23 cellular contexts compared by ENCODE assay signal in the genomic region with DNA sequence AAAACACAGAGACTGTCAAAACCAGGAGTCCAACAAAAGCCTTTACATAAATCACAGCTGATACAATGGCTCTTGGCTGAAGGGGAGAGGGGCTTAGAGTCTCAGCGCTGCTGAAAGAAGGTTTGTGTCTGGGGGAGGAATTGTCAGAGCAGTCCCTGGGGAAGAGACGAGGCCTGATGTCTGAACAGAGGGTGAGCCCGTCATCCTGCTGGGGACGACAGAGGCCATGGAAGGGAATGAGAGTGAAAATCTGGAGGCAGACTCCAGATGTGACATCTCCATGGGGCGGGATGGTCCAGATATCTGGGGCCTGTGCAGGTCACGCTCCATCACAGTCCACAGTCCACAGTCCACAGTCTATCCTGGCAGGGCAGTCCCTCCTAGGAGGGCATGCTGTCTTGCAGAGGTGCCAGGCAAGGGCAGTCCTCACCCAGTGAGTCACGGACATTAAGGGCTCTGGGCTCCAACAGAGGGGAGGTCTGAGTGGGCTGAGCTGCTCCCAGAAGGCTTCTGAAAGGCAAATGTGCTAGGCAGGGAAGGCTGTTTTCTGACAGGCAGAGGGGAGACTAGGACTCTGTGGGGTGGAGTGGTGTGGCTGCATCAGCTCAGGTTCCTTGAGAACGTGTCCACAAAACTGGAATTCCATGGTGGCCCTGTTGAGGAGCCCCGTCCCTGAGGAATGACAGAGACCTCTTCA.
A peak's percentile ranks its signal among the peaks of the same experiment; 100 is the strongest.
DNase-seq lines count a peak whose midpoint lies in the region; ATAC-seq and TF ChIP-seq lines count a peak whose summit lies in the region.
"Had no signal": no experiment of that assay in that cellular context is flagged by ENCODE, and none has a peak within 500 bp of the region (broad histone marks: within the 10 kb centered on the region; RNA-seq: fewer than 3 reads in every experiment).

No MANE protein-coding gene starts in this region.

- no peak overlapping the region for H3K27ac ChIP-seq in upper lobe of right lung
- H3K27ac ChIP-seq: ascending aorta, foreskin keratinocyte, hepatocyte, uterus had no signal

- H3K4me3 Mint-ChIP-seq in stimulated activated naive CD8-positive, alpha-beta T cell treated with anti-CD3 and anti-CD28 coated beads, Interleukin-15, amount 100 ng/mL, for 72 hours, result no peak overlapping the region
- peak overlapping the region; percentile 58 for H3K4me3 Mint-ChIP-seq in nephron progenitor cell
- H3K4me3 Mint-ChIP-seq: activated CD4-positive, alpha-beta T cell treated with anti-CD3 and anti-CD28 coated beads for 36 hours; IgD-negative memory B cell had no signal

- H3K4me1 ChIP-seq in upper lobe of right lung, result no peaks in the 10 kb centered on the region
- H3K4me1 ChIP-seq: ascending aorta, foreskin keratinocyte, uterus had no signal

- DNase-seq in stimulated activated naive CD8-positive, alpha-beta T cell treated with anti-CD3 and anti-CD28 coated beads, Interleukin-15, amount 100 ng/mL, for 72 hours, result no peak
- DNase-seq in stimulated activated naive CD8-positive, alpha-beta T cell treated with anti-CD3 and anti-CD28 coated beads, Interleukin-15, Interleukin-2, amounts not matched to agents 100 U/mL and 50 U/mL, for 24 hours, result no peak
- DNase-seq in ecto neural progenitor cell (ENCODE audit: low spot score) (peak; percentile 67), nephron progenitor cell (peak; percentile 35), upper lobe of right lung (no peak), cerebellar nuclear complex (lab: John Stamatoyannopoulos, UW) (no peak), NOMO-1 treated with dmso at 0.1 percent for 144 hours (lab: John Stamatoyannopoulos, UW; ENCODE audit: unreplicated experiment) (no peak)
- DNase-seq: activated CD4-positive, alpha-beta T cell treated with anti-CD3 and anti-CD28 coated beads for 36 hours; activated naive CD4-positive, alpha-beta T cell treated with anti-CD3 and anti-CD28 coated beads, Interleukin-2, amount 50 U/mL, for 16 hours; COR-L47; effector CD4-positive, alpha-beta T cell; erythroblast; foreskin keratinocyte; NCI-H1436; NCI-H69; occipital lobe; stimulated activated CD8-positive, alpha-beta memory T cell treated with anti-CD3 and anti-CD28 coated beads, Interleukin-4, amount 100 ng/mL, for 48 hours; uterus had no signal

- no peaks in the 10 kb centered on the region for H3K4me1 Mint-ChIP-seq in stimulated activated naive CD8-positive, alpha-beta T cell treated with anti-CD3 and anti-CD28 coated beads, Interleukin-15, amount 100 ng/mL, for 72 hours
- H3K4me1 Mint-ChIP-seq in nephron progenitor cell, result peaks cover 53% of the 10 kb centered on the region
- H3K4me1 Mint-ChIP-seq: activated CD4-positive, alpha-beta T cell treated with anti-CD3 and anti-CD28 coated beads for 36 hours had no signal

- no peaks in the 10 kb centered on the region for H3K9me3 Mint-ChIP-seq in stimulated activated naive CD8-positive, alpha-beta T cell treated with anti-CD3 and anti-CD28 coated beads, Interleukin-15, amount 100 ng/mL, for 72 hours
- no peaks in the 10 kb centered on the region for H3K9me3 Mint-ChIP-seq in nephron progenitor cell

- no peaks in the 10 kb centered on the region for H3K36me3 ChIP-seq in upper lobe of right lung
- H3K36me3 ChIP-seq: ascending aorta, uterus had no signal

- no peaks in the 10 kb centered on the region for H3K9me3 ChIP-seq in upper lobe of right lung
- H3K9me3 ChIP-seq: ascending aorta, uterus had no signal

- intact Hi-C loops in upper lobe of right lung (cut with DNase I), result no loop called here

- no peak overlapping the region for H3K4me3 ChIP-seq in upper lobe of right lung
- H3K4me3 ChIP-seq: ascending aorta, hepatocyte, uterus had no signal

- H3K27ac Mint-ChIP-seq in stimulated activated naive CD8-positive, alpha-beta T cell treated with anti-CD3 and anti-CD28 coated beads, Interleukin-15, amount 100 ng/mL, for 72 hours, result peak overlapping the region in 1 of 2 donors; percentile 22
- H3K27ac Mint-ChIP-seq in nephron progenitor cell, result peak overlapping the region; percentile 96
- H3K27ac Mint-ChIP-seq: activated CD4-positive, alpha-beta T cell treated with anti-CD3 and anti-CD28 coated beads for 36 hours; IgD-negative memory B cell had no signal

- TF ChIP-seq CTCF in nephron progenitor cell (IDR thresholded peaks at IDR 0.05) (no peak), upper lobe of right lung (IDR thresholded peaks at IDR 0.05) (no peak)

- peaks cover 14% of the 10 kb centered on the region for H3K27me3 Mint-ChIP-seq in stimulated activated naive CD8-positive, alpha-beta T cell treated with anti-CD3 and anti-CD28 coated beads, Interleukin-15, amount 100 ng/mL, for 72 hours
- no peaks in the 10 kb centered on the region for H3K27me3 Mint-ChIP-seq in nephron progenitor cell (ENCODE audit: low read depth, poor library complexity)
- H3K27me3 Mint-ChIP-seq: IgD-negative memory B cell had no signal

- ATAC-seq in stimulated activated naive CD8-positive, alpha-beta T cell treated with anti-CD3 and anti-CD28 coated beads, Interleukin-15, amount 100 ng/mL, for 72 hours, result peak; percentile 27
- ATAC-seq in stimulated activated naive CD8-positive, alpha-beta T cell treated with anti-CD3 and anti-CD28 coated beads, Interleukin-15, Interleukin-2, amounts not matched to agents 100 U/mL and 50 U/mL, for 24 hours, result no peak
- ATAC-seq in upper lobe of right lung, result peak; percentile 11
- ATAC-seq in GM21717 (IDR thresholded peaks at IDR 0.05; ENCODE audit: unreplicated experiment), result no peak
- ATAC-seq: activated CD4-positive, alpha-beta T cell treated with anti-CD3 and anti-CD28 coated beads for 36 hours; foreskin keratinocyte; Right ventricle myocardium inferior had no signal

- no peaks in the 10 kb centered on the region for H3K36me3 Mint-ChIP-seq in nephron progenitor cell (ENCODE audit: low read depth)
- H3K36me3 Mint-ChIP-seq: IgD-negative memory B cell had no signal

- H3K27me3 ChIP-seq in upper lobe of right lung, result no peaks in the 10 kb centered on the region
- H3K27me3 ChIP-seq: ascending aorta, foreskin keratinocyte, hepatocyte, uterus had no signal

Comparison
In these comparisons a context has a peak if more than half of its experiments do, and no peak if none do; other contexts are left out.
1. ATAC-seq: peak in stimulated activated naive CD8-positive, alpha-beta T cell treated with anti-CD3 and anti-CD28 coated beads, Interleukin-15, amount 100 ng/mL, for 72 hours (single experiment) and upper lobe of right lung (single experiment); none in stimulated activated naive CD8-positive, alpha-beta T cell treated with anti-CD3 and anti-CD28 coated beads, Interleukin-15, Interleukin-2, amounts not matched to agents 100 U/mL and 50 U/mL, for 24 hours (single experiment) and GM21717 (single experiment).
2. DNase-seq: peak in ecto neural progenitor cell (single experiment) and nephron progenitor cell (single experiment); none in stimulated activated naive CD8-positive, alpha-beta T cell treated with anti-CD3 and anti-CD28 coated beads, Interleukin-15, amount 100 ng/mL, for 72 hours (0 of 2), stimulated activated naive CD8-positive, alpha-beta T cell treated with anti-CD3 and anti-CD28 coated beads, Interleukin-15, Interleukin-2, amounts not matched to agents 100 U/mL and 50 U/mL, for 24 hours (single experiment), upper lobe of right lung (single experiment), cerebellar nuclear complex (0 of 2) and NOMO-1 treated with dmso at 0.1 percent for 144 hours (single experiment).